ENCODE assay signal across 35 cellular contexts in the genomic region with DNA sequence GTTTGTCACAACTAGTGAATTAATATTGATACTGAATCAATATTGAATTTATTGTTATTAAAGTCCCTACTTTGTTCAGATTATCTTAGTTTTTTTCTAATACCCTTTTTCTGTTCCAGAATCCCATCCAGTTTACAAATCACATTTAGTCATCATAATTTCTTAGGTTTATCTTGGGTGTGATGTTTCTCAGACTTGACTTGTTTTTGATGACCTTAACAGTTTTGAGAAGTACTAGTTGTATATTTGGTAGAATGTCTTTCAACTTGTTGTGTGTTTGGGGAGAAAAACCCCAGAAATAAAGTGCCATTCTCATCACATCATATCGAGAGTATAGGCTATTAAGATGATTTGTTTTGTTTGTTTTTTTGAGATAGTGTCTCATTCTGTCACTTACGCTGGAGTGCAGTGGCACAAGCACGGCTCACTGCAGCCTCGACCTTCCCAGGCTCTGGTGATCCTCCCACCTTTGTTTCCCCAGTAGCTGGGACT. TPM values are rescaled to one million over a fixed set of nuclear protein-coding genes. Genes with fewer than 3 reads are reported as not detected.
"Had no signal": no experiment of that assay in that cellular context is flagged by ENCODE, and none has a peak within 500 bp of the region (broad histone marks: within the 10 kb centered on the region; RNA-seq: fewer than 3 reads in every experiment).

No MANE protein-coding gene starts in this region.

- H3K27me3 ChIP-seq: Peyer's patch had no signal

- H3K4me3 ChIP-seq: Peyer's patch had no signal

- H3K27ac ChIP-seq: Peyer's patch, WERI-Rb-1 had no signal

- H3K4me3 Mint-ChIP-seq: activated CD4-positive, alpha-beta memory T cell treated with anti-CD3 and anti-CD28 coated beads, Interleukin-2, amount 10 ng/mL, durations not matched to agents 7 days and 5 days; activated CD8-positive, alpha-beta memory T cell treated with anti-CD3 and anti-CD28 coated beads, Interleukin-2, amount 10 ng/mL, durations not matched to agents 7 days and 5 days; activated naive CD4-positive, alpha-beta T cell treated with anti-CD3 and anti-CD28 coated beads, Interleukin-2, amount 10 ng/mL, durations not matched to agents 7 days and 5 days; activated naive CD8-positive, alpha-beta T cell; activated naive CD8-positive, alpha-beta T cell treated with anti-CD3 and anti-CD28 coated beads, Interleukin-2, amount 50 U/mL, for 24 hours; brain had no signal

- H3K4me1 Mint-ChIP-seq: activated CD4-positive, alpha-beta memory T cell treated with anti-CD3 and anti-CD28 coated beads, Interleukin-2, amount 10 ng/mL, durations not matched to agents 7 days and 5 days; activated naive CD4-positive, alpha-beta T cell treated with anti-CD3 and anti-CD28 coated beads, Interleukin-2, amount 10 ng/mL, durations not matched to agents 7 days and 5 days; activated naive CD8-positive, alpha-beta T cell treated with anti-CD3 and anti-CD28 coated beads, Interleukin-2, amount 50 U/mL, for 24 hours; brain had no signal

- H3K4me1 ChIP-seq: Peyer's patch had no signal

- H3K27me3 Mint-ChIP-seq: activated CD4-positive, alpha-beta memory T cell treated with anti-CD3 and anti-CD28 coated beads, Interleukin-2, amount 10 ng/mL, durations not matched to agents 7 days and 5 days; activated CD8-positive, alpha-beta memory T cell treated with anti-CD3 and anti-CD28 coated beads, Interleukin-2, amount 10 ng/mL, durations not matched to agents 7 days and 5 days; activated naive CD4-positive, alpha-beta T cell treated with anti-CD3 and anti-CD28 coated beads, Interleukin-2, amount 10 ng/mL, durations not matched to agents 7 days and 5 days; activated naive CD8-positive, alpha-beta T cell; activated naive CD8-positive, alpha-beta T cell treated with anti-CD3 and anti-CD28 coated beads, Interleukin-2, amount 50 U/mL, for 24 hours; brain had no signal

- H3K9me3 Mint-ChIP-seq: activated CD4-positive, alpha-beta memory T cell treated with anti-CD3 and anti-CD28 coated beads, Interleukin-2, amount 10 ng/mL, durations not matched to agents 7 days and 5 days; activated naive CD4-positive, alpha-beta T cell treated with anti-CD3 and anti-CD28 coated beads, Interleukin-2, amount 10 ng/mL, durations not matched to agents 7 days and 5 days; activated naive CD8-positive, alpha-beta T cell treated with anti-CD3 and anti-CD28 coated beads, Interleukin-2, amount 50 U/mL, for 24 hours; brain had no signal

- H3K27ac Mint-ChIP-seq: activated CD4-positive, alpha-beta memory T cell treated with anti-CD3 and anti-CD28 coated beads, Interleukin-2, amount 10 ng/mL, durations not matched to agents 7 days and 5 days; activated CD8-positive, alpha-beta memory T cell treated with anti-CD3 and anti-CD28 coated beads, Interleukin-2, amount 10 ng/mL, durations not matched to agents 7 days and 5 days; activated naive CD4-positive, alpha-beta T cell treated with anti-CD3 and anti-CD28 coated beads, Interleukin-2, amount 10 ng/mL, durations not matched to agents 7 days and 5 days; activated naive CD8-positive, alpha-beta T cell; activated naive CD8-positive, alpha-beta T cell treated with anti-CD3 and anti-CD28 coated beads, Interleukin-2, amount 50 U/mL, for 24 hours; brain had no signal

- H3K9me3 ChIP-seq: Peyer's patch had no signal

- ATAC-seq: activated CD8-positive, alpha-beta memory T cell treated with anti-CD3 and anti-CD28 coated beads, Interleukin-2, amount 10 ng/mL, durations not matched to agents 7 days and 5 days; activated naive CD8-positive, alpha-beta T cell treated with anti-CD3 and anti-CD28 coated beads, Interleukin-2, amount 50 U/mL, for 24 hours; SK-N-SH treated with all-trans-retinoic acid at 6 μM for 48 hours had no signal

- DNase-seq: activated CD4-positive, alpha-beta memory T cell treated with anti-CD3 and anti-CD28 coated beads, Interleukin-2, amount 10 ng/mL, durations not matched to agents 7 days and 5 days; activated CD4-positive, alpha-beta T cell treated with anti-CD3 and anti-CD28 coated beads for 1 hour; activated CD4-positive, alpha-beta T cell treated with anti-CD3 and anti-CD28 coated beads for 48 hours; activated CD4-positive, CD25-positive, alpha-beta regulatory T cell; activated CD8-positive, alpha-beta memory T cell treated with anti-CD3 and anti-CD28 coated beads for 24 hours; activated CD8-positive, alpha-beta memory T cell treated with anti-CD3 and anti-CD28 coated beads, Interleukin-2, amount 10 ng/mL, durations not matched to agents 7 days and 5 days; activated CD8-positive, alpha-beta memory T cell treated with anti-CD3 and anti-CD28 coated beads, Interleukin-2, amount 50 U/mL, for 48 hours; activated effector memory CD4-positive, alpha-beta T cell treated with Interleukin-2 at 50 U/mL for 16 hours; activated naive CD4-positive, alpha-beta T cell treated with anti-CD3 and anti-CD28 coated beads, Interleukin-2, amount 10 ng/mL, durations not matched to agents 7 days and 5 days; activated naive CD8-positive, alpha-beta T cell treated with anti-CD3 and anti-CD28 coated beads, Interleukin-2, amount 50 U/mL, for 24 hours; activated T-cell treated with anti-CD3 and anti-CD28 coated beads, Interleukin-2, amount 50 U/mL, for 48 hours; anterior cingulate cortex; caudate nucleus; cerebellar nuclear complex; MM.1S; MV-4-11; NCI-H1092; NCI-H1436 treated with DMSO at 0.1 percent for 48 hours; NCI-H1694 treated with DMSO at 0.1 percent for 48 hours; NCI-H2029; NCI-H510A; NCI-H526; NCI-H748 treated with DMSO at 0.1 percent for 48 hours; NK-92 treated with Interleukin-12 subunit alpha and Interleukin-12 subunit beta, amount 100 ng/mL, for 24 hours; Peyer's patch; RPMI8226; SIG-M5; T-helper 1 cell; T1000; WERI-Rb-1 had no signal

- FAIRE-seq: bronchial epithelial cell had no signal

RNA-seq across cellular contexts. Expression of a gene that starts 33.9 kb away (rescaled TPM):
- total RNA-seq: activated CD4-positive, alpha-beta memory T cell treated with anti-CD3 and anti-CD28 coated beads, Interleukin-2, amount 10 ng/mL, durations not matched to agents 7 days and 5 days had no signal

RNA-seq across cellular contexts. Expression of a gene that starts 49.9 kb away (rescaled TPM):
- total RNA-seq: activated CD4-positive, alpha-beta memory T cell treated with anti-CD3 and anti-CD28 coated beads, Interleukin-2, amount 10 ng/mL, durations not matched to agents 7 days and 5 days; activated CD8-positive, alpha-beta memory T cell treated with anti-CD3 and anti-CD28 coated beads, Interleukin-2, amount 10 ng/mL, durations not matched to agents 7 days and 5 days; bronchial epithelial cell; Peyer's patch; T-helper 2 cell treated with Interferon-gamma antibody and Interleukin-4, amounts not matched to agents 100 ng/mL and 5 ng/mL, for 36 hours had no signal
